Comparison of ENCODE assay signal across 12 cellular contexts in genomic region chr11:11884774-11885481, GRCh38. TPM values are rescaled to one million over a fixed set of nuclear protein-coding genes. Genes with fewer than 3 reads are reported as not detected.
DNase-seq lines count a peak whose midpoint lies in the region; ATAC-seq and TF ChIP-seq lines count a peak whose summit lies in the region.
"Had no signal": no experiment of that assay in that cellular context is flagged by ENCODE, and none has a peak within 500 bp of the region (broad histone marks: within the 10 kb centered on the region; RNA-seq: fewer than 3 reads in every experiment).

No MANE protein-coding gene starts in this region.

- no peak for ATAC-seq in CD8-positive, alpha-beta T cell
- ATAC-seq in GM18909 (IDR thresholded peaks at IDR 0.05; ENCODE audit: poor library complexity, unreplicated experiment) (peak; percentile 94), HG02763 (IDR thresholded peaks at IDR 0.05; ENCODE audit: unreplicated experiment) (peak; percentile 66), HG03575 (IDR thresholded peaks at IDR 0.05; ENCODE audit: extremely low read depth, insufficient number of reproducible peaks, low FRiP score, unreplicated experiment) (peak; percentile 61), sciatic nerve (no peak)

- POLR2A ChIA-PET in CD8-positive, alpha-beta T cell (lab: Charles Lee) = interaction anchor here (0.8 kb wide), 1 partner anchor 1429 kb away, joined by 3 read pairs; no protein-coding TSS in a partner anchor

- no peak for TF ChIP-seq CTCF in CD8-positive, alpha-beta T cell (IDR thresholded peaks at IDR 0.05)

- no peaks in the 10 kb centered on the region for H3K27me3 ChIP-seq in CD8-positive, alpha-beta T cell (ENCODE audit: insufficient read depth, low read length)

- no peak overlapping the region for H3K27ac ChIP-seq in CD8-positive, alpha-beta T cell (ENCODE audit: low read depth, low read length)

- peaks cover 27% of the 10 kb centered on the region for H3K36me3 ChIP-seq in CD8-positive, alpha-beta T cell (ENCODE audit: insufficient read depth, low read length)

- H3K4me3 Mint-ChIP-seq in CD8-positive, alpha-beta T cell = peak overlapping the region; percentile 2
- H3K4me3 Mint-ChIP-seq: brain had no signal

- intact Hi-C loops in CD8-positive, alpha-beta T cell (cut with DNase I, micrococcal nuclease) = no loop called here
- intact Hi-C loops in sciatic nerve (cut with DNase I) = no loop called here

- no peak for DNase-seq in CD8-positive, alpha-beta T cell
- DNase-seq in KG1 (lab: John Stamatoyannopoulos, UW) (no peak), sciatic nerve (ENCODE audit: low spot score) (no peak), GF-D8 (lab: John Stamatoyannopoulos, UW) (no peak), A172 (ENCODE audit: low spot score) (no peak)
- DNase-seq: activated CD4-positive, CD25-positive, alpha-beta regulatory T cell; foreskin melanocyte; mesenchymal stem cell had no signal

- H3K4me1 Mint-ChIP-seq in CD8-positive, alpha-beta T cell (ENCODE audit: low read depth) = peaks cover 50% of the 10 kb centered on the region

- H3K4me3 ChIP-seq in CD8-positive, alpha-beta T cell (ENCODE audit: low read depth, low read length) = no peak overlapping the region

- no peaks in the 10 kb centered on the region for H3K27me3 Mint-ChIP-seq in CD8-positive, alpha-beta T cell (ENCODE audit: low read depth)
- H3K27me3 Mint-ChIP-seq: brain had no signal

- peaks cover 4% of the 10 kb centered on the region for H3K4me1 ChIP-seq in CD8-positive, alpha-beta T cell (ENCODE audit: insufficient read depth, low read length)

- H3K9me3 ChIP-seq in CD8-positive, alpha-beta T cell (ENCODE audit: low read length) = no peaks in the 10 kb centered on the region

- H3K9me3 Mint-ChIP-seq in CD8-positive, alpha-beta T cell = peaks cover 2% of the 10 kb centered on the region

- peak overlapping the region; percentile 45 for H3K27ac Mint-ChIP-seq in CD8-positive, alpha-beta T cell
- H3K27ac Mint-ChIP-seq: brain had no signal

- CTCF ChIA-PET in CD8-positive, alpha-beta T cell (lab: Charles Lee) = interaction anchor here (1.3 kb wide), 1 partner anchor 36 kb away, joined by 3 read pairs; no protein-coding TSS in a partner anchor

- H3K36me3 Mint-ChIP-seq in CD8-positive, alpha-beta T cell = peaks cover 78% of the 10 kb centered on the region

RNA-seq across cellular contexts. Expression of gene USP47, which starts 43.2 kb away (rescaled TPM):
- total RNA-seq in CD8-positive, alpha-beta T cell = 100 to 1,000 TPM in 1 of 2 experiments, 10 to 100 TPM in 1; 93.4 to 100 TPM
- total RNA-seq in sciatic nerve = 57.5 TPM
- total RNA-seq in A172 (2014; rRNA removed; shearing (Covaris generic)) = 66.5 and 80.7 TPM in 2 replicates

Comparison
In these comparisons a context has a peak if more than half of its experiments do, and no peak if none do; other contexts are left out.
1. ATAC-seq: peak in GM18909 (single experiment), HG02763 (single experiment) and HG03575 (single experiment); none in CD8-positive, alpha-beta T cell (single experiment) and sciatic nerve (single experiment).